9 cellular contexts compared by ENCODE assay signal in the genomic region with DNA sequence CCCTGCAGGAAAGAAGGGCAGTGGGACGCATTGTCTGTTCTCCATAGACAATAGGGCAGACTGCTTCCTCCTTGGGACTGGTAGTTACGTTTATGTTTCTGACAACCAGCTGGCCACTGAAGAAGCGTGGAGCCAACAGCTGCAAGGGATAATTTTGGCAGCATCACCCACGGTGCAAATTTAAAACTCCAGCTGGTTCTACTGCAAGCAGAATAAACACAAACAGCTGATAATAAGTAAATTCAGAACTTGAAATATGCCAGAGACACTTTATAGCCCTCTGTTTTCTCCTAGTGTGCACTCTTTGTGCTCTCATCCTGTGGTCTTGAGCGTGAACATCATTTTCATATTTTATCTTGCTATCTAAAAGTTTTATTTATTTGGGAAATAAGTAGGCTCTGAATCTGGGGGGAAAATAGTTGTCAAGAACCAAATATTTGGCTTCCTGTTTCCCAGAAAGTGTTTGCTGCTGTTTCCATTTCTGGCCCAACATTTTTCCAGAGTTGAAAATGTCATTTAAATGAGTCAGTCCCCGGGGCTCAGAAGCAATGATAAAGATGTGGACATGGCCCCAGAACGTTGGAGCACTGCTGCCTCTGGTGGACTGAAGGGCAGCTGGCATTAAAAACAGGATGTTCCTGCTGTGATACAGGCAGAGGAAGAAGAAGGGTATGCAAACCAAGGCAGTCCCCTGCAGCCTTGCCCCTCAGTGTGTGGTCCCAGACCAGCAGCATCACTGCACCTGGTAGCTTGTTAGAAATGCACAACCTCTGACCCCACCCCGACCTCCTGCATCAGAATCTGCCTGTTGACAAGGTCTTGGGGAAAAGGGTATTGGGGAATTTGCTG. TPM values are rescaled to one million over a fixed set of nuclear protein-coding genes. Genes with fewer than 3 reads are reported as not detected.
DNase-seq lines count a peak whose midpoint lies in the region; ATAC-seq, FAIRE-seq and TF ChIP-seq lines count a peak whose summit lies in the region.
"Had no signal": no experiment of that assay in that cellular context is flagged by ENCODE, and none has a peak within 500 bp of the region (broad histone marks: within the 10 kb centered on the region; RNA-seq: fewer than 3 reads in every experiment).

No MANE protein-coding gene starts in this region.

- H3K4me1 ChIP-seq in keratinocyte (ENCODE audit: control insufficient read depth, extremely low read depth, insufficient read depth, low read length), result no peaks in the 10 kb centered on the region
- peaks cover 38% of the 10 kb centered on the region for H3K4me1 ChIP-seq in upper lobe of right lung

- H3K36me3 ChIP-seq in keratinocyte (ENCODE audit: control insufficient read depth in 2 of 2, extremely low read depth in 1 of 2, insufficient read depth in 2 of 2, low read length in 2 of 2), result no peaks in the 10 kb centered on the region
- H3K36me3 ChIP-seq in upper lobe of right lung, result no peaks in the 10 kb centered on the region

- no peaks in the 10 kb centered on the region for H3K27me3 ChIP-seq in keratinocyte (ENCODE audit: control insufficient read depth, extremely low read depth, insufficient read depth, low read length)
- H3K27me3 ChIP-seq in upper lobe of right lung, result no peaks in the 10 kb centered on the region

- no peak overlapping the region for H2AFZ ChIP-seq in keratinocyte (ENCODE audit: control insufficient read depth, low read length)

- H3K4me2 ChIP-seq in keratinocyte (ENCODE audit: control insufficient read depth, extremely low read depth, insufficient read depth, low read depth, low read length), result no peak overlapping the region

- H3K9me3 Mint-ChIP-seq in immature natural killer cell, result no peaks in the 10 kb centered on the region
- H3K9me3 Mint-ChIP-seq: activated naive CD4-positive, alpha-beta T cell treated with anti-CD3 and anti-CD28 coated beads, Interleukin-2, amount 50 U/mL, for 24 hours had no signal

- H4K20me1 ChIP-seq in keratinocyte (ENCODE audit: control insufficient read depth, extremely low read depth, insufficient read depth, low read length), result no peaks in the 10 kb centered on the region

- no peak overlapping the region for H3K9ac ChIP-seq in keratinocyte (ENCODE audit: control insufficient read depth, extremely low read depth, insufficient read depth, low read length)

- DNase-seq in ACHN (peak; percentile 51), LNCaP clone FGC (ENCODE audit: low read depth) (no peak), amniotic epithelial cell (ENCODE audit: low read depth) (peak; percentile 79), keratinocyte (ENCODE audit: low read depth, low spot score) (no peak), upper lobe of right lung (no peak), nucleus accumbens (lab: John Stamatoyannopoulos, UW) (no peak), immature natural killer cell (no peak)
- no peak for DNase-seq in stimulated activated naive CD4-positive, alpha-beta T cell (lab: John Stamatoyannopoulos, UW)

- H3K27ac Mint-ChIP-seq in immature natural killer cell, result no peak overlapping the region
- H3K27ac Mint-ChIP-seq: activated naive CD4-positive, alpha-beta T cell treated with anti-CD3 and anti-CD28 coated beads, Interleukin-2, amount 50 U/mL, for 24 hours had no signal

- intact Hi-C loops in upper lobe of right lung (cut with DNase I), result no loop called here

- no peaks in the 10 kb centered on the region for H3K79me2 ChIP-seq in keratinocyte (ENCODE audit: control insufficient read depth, insufficient read depth, low read length)

- dilution Hi-C loops in keratinocyte (cut with MboI; ENCODE audit: extremely low pct_ligation_motif_present, low sequenced_read_pairs), result no loop called here

- H3K4me3 ChIP-seq in LNCaP clone FGC (ENCODE audit: low read depth, low read length) (no peak overlapping the region), keratinocyte (ENCODE audit: control insufficient read depth in 2 of 3, extremely low read depth in 1 of 3, insufficient read depth in 2 of 3, low read depth in 1 of 3, low read length in 3 of 3) (no peak overlapping the region), upper lobe of right lung (no peak overlapping the region)

- peak; percentile 82 for ATAC-seq in upper lobe of right lung

- in situ Hi-C loops in ACHN (cut with HindIII; ENCODE audit: low pct_ligation_motif_present, low pct_unique_long_range_greater_than_20kb, low sequenced_read_pairs), result no loop called here

- no peak overlapping the region for H3K27ac ChIP-seq in keratinocyte (ENCODE audit: control insufficient read depth, insufficient read depth, low read length)
- peak overlapping the region; percentile 32 for H3K27ac ChIP-seq in upper lobe of right lung

- peaks cover 0 to 9% (median 6%) of the 10 kb centered on the region in 3 donors for H3K27me3 Mint-ChIP-seq in immature natural killer cell (ENCODE audit: low read depth in 3 of 3)

- no peak for FAIRE-seq in keratinocyte (lab: Jason Lieb, UNC)

- H3K4me1 Mint-ChIP-seq in immature natural killer cell, result no peaks in the 10 kb centered on the region
- H3K4me1 Mint-ChIP-seq: activated naive CD4-positive, alpha-beta T cell treated with anti-CD3 and anti-CD28 coated beads, Interleukin-2, amount 50 U/mL, for 24 hours had no signal

- H3K9me1 ChIP-seq in keratinocyte (ENCODE audit: control insufficient read depth, extremely low read depth, insufficient read depth, low read length), result no peaks in the 10 kb centered on the region

- H3K9me3 ChIP-seq in keratinocyte (ENCODE audit: control insufficient read depth, low read depth, low read length) (no peaks in the 10 kb centered on the region), upper lobe of right lung (no peaks in the 10 kb centered on the region)

- H3K36me3 Mint-ChIP-seq in immature natural killer cell, result peaks cover 0 to 3% (median 0%) of the 10 kb centered on the region in 3 donors
- H3K36me3 Mint-ChIP-seq: activated naive CD4-positive, alpha-beta T cell treated with anti-CD3 and anti-CD28 coated beads, Interleukin-2, amount 50 U/mL, for 24 hours had no signal

- H3K4me3 Mint-ChIP-seq in immature natural killer cell, result no peak overlapping the region
- H3K4me3 Mint-ChIP-seq: activated naive CD4-positive, alpha-beta T cell treated with anti-CD3 and anti-CD28 coated beads, Interleukin-2, amount 50 U/mL, for 24 hours had no signal

- TF ChIP-seq CTCF in LNCaP clone FGC (IDR thresholded peaks at IDR 0.05; ENCODE audit: control insufficient read depth, extremely low read depth, insufficient read depth) (peak; percentile 44), keratinocyte (optimal IDR thresholded peaks at IDR 0.05 in 1 of 3, IDR thresholded peaks at IDR 0.05 in 1 of 3, conservative IDR thresholded peaks at IDR 0.05 in 1 of 3; ENCODE audit: extremely low read depth in 1 of 3, insufficient read depth in 2 of 3, low read length in 3 of 3) (peak; percentile 38 to 53 (median 47)), upper lobe of right lung (IDR thresholded peaks at IDR 0.05) (peak; percentile 57)

RNA-seq across cellular contexts. Expression of gene THBD, which starts 12.5 kb away (rescaled TPM):
- 2.1 to 6.2 TPM (median 4.7 TPM) in 3 replicates for polyA plus RNA-seq in keratinocyte
- polyA plus RNA-seq in keratinocyte (2011; ENCODE audit: low read depth), result 8.9 TPM
- 2.0 and 2.1 TPM in 2 replicates for polyA plus RNA-seq in keratinocyte (2011; cell fraction: cytosol; rRNA removed)
- 11.2 and 11.4 TPM in 2 replicates for polyA plus RNA-seq in keratinocyte (2011; cell fraction: nucleus; rRNA removed)
- 1.9 and 19.0 TPM in 2 replicates for polyA plus RNA-seq in keratinocyte (2012; ENCODE audit: low replicate concordance)
- polyA minus RNA-seq in keratinocyte, result 1.6 to 4.6 TPM (median 3.7 TPM) in 3 replicates
- polyA minus RNA-seq in keratinocyte (2011; cell fraction: cytosol; rRNA and poly(A)+ RNA removed), result 3.8 TPM
- 9.2 and 9.4 TPM in 2 replicates for polyA minus RNA-seq in keratinocyte (2011; cell fraction: nucleus; rRNA and poly(A)+ RNA removed)
- total RNA-seq in upper lobe of right lung, result 104 TPM
- under 1 TPM; 0.16 to 0.96 (median 0.26) TPM for polyA plus RNA-seq in immature natural killer cell

RNA-seq across cellular contexts. Expression of gene CD93, which starts 24.2 kb away (rescaled TPM):
- polyA plus RNA-seq in keratinocyte (0.01 TPM in 1 of 3 replicates, not detected in the others), immature natural killer cell (under 1 TPM in 2 of 3 donors, not detected in 1; 0.18 to 0.71 TPM)
- polyA plus RNA-seq in keratinocyte (2011; ENCODE audit: low read depth), result 0.06 TPM
- polyA plus RNA-seq in keratinocyte (2011; cell fraction: cytosol; rRNA removed), result not detected in 2 replicates
- polyA plus RNA-seq in keratinocyte (2011; cell fraction: nucleus; rRNA removed), result 0.01 and 0.05 TPM in 2 replicates
- polyA plus RNA-seq in keratinocyte (2012; ENCODE audit: low replicate concordance), result 0.04 TPM in 1 of 2 replicates, not detected in the other
- 0.03 to 0.16 TPM (median 0.13 TPM) in 3 replicates for polyA minus RNA-seq in keratinocyte
- polyA minus RNA-seq in keratinocyte (2011; cell fraction: cytosol; rRNA and poly(A)+ RNA removed), result not detected
- not detected in 2 replicates for polyA minus RNA-seq in keratinocyte (2011; cell fraction: nucleus; rRNA and poly(A)+ RNA removed)
- total RNA-seq in upper lobe of right lung, result 160 TPM

RNA-seq across cellular contexts. Expression of gene SSTR4, which starts 26.8 kb away (rescaled TPM):
- polyA plus RNA-seq in keratinocyte (not detected in 3 replicates), immature natural killer cell (not detected)
- not detected for polyA plus RNA-seq in keratinocyte (2011; ENCODE audit: low read depth)
- not detected in 2 replicates for polyA plus RNA-seq in keratinocyte (2011; cell fraction: cytosol; rRNA removed)
- polyA plus RNA-seq in keratinocyte (2011; cell fraction: nucleus; rRNA removed), result not detected in 2 replicates
- not detected in 2 replicates for polyA plus RNA-seq in keratinocyte (2012; ENCODE audit: low replicate concordance)
- not detected in 3 replicates for polyA minus RNA-seq in keratinocyte
- not detected for polyA minus RNA-seq in keratinocyte (2011; cell fraction: cytosol; rRNA and poly(A)+ RNA removed)
- polyA minus RNA-seq in keratinocyte (2011; cell fraction: nucleus; rRNA and poly(A)+ RNA removed), result not detected in 2 replicates
- not detected for total RNA-seq in upper lobe of right lung

Comparison
In these comparisons a context has a peak if more than half of its experiments do, and no peak if none do; other contexts are left out.
1. DNase-seq: peak in ACHN (single experiment) and amniotic epithelial cell (single experiment); none in LNCaP clone FGC (single experiment), keratinocyte (single experiment), upper lobe of right lung (single experiment), nucleus accumbens (0 of 56), immature natural killer cell (0 of 3) and stimulated activated naive CD4-positive, alpha-beta T cell (0 of 6).
2. Peak in every context shown above with its lines, with median percentiles within 50 percentile points of each other: CTCF ChIP-seq.